ENCODE assay signal across 12 cellular contexts in genomic region chr3:46829699-46830208, GRCh38. TPM values are rescaled to one million over a fixed set of nuclear protein-coding genes. Genes with fewer than 3 reads are reported as not detected.
A peak's percentile ranks its signal among the peaks of the same experiment; 100 is the strongest.
DNase-seq lines count a peak whose midpoint lies in the region; ATAC-seq lines count a peak whose summit lies in the region.
"Had no signal": no experiment of that assay in that cellular context is flagged by ENCODE, and none has a peak within 500 bp of the region (broad histone marks: within the 10 kb centered on the region; RNA-seq: fewer than 3 reads in every experiment).

No MANE protein-coding gene starts in this region.

- H3K27me3 Mint-ChIP-seq in activated T-helper 17 cell treated with anti-CD3 and anti-CD28 coated beads, Interleukin-2, amount 50 U/mL, for 72 hours: no peaks in the 10 kb centered on the region
- H3K27me3 Mint-ChIP-seq: naive B cell had no signal

- no peak overlapping the region for H3K4me3 Mint-ChIP-seq in activated T-helper 17 cell treated with anti-CD3 and anti-CD28 coated beads, Interleukin-2, amount 50 U/mL, for 72 hours

- H3K27ac Mint-ChIP-seq in activated T-helper 17 cell treated with anti-CD3 and anti-CD28 coated beads, Interleukin-2, amount 50 U/mL, for 72 hours: no peak overlapping the region

- no peaks in the 10 kb centered on the region for H3K4me1 Mint-ChIP-seq in activated T-helper 17 cell treated with anti-CD3 and anti-CD28 coated beads, Interleukin-2, amount 50 U/mL, for 72 hours
- H3K4me1 Mint-ChIP-seq: naive B cell had no signal

- H3K36me3 Mint-ChIP-seq in activated T-helper 17 cell treated with anti-CD3 and anti-CD28 coated beads, Interleukin-2, amount 50 U/mL, for 72 hours (ENCODE audit: low read depth): no peaks in the 10 kb centered on the region
- H3K36me3 Mint-ChIP-seq: naive B cell had no signal

- peak; percentile 79 for ATAC-seq in HG02973 (IDR thresholded peaks at IDR 0.05; ENCODE audit: unreplicated experiment)
- ATAC-seq in activated T-helper 17 cell treated with anti-CD3 and anti-CD28 coated beads, Interleukin-2, amount 50 U/mL, for 72 hours (replicated peaks): peak; percentile 90

- no peaks in the 10 kb centered on the region for H3K9me3 Mint-ChIP-seq in activated T-helper 17 cell treated with anti-CD3 and anti-CD28 coated beads, Interleukin-2, amount 50 U/mL, for 72 hours
- H3K9me3 Mint-ChIP-seq: naive B cell had no signal

- DNase-seq in activated effector memory CD4-positive, alpha-beta T cell treated with anti-CD3 and anti-CD28 coated beads, Interleukin-2, amount 50 U/mL, for 16 hours: peak; percentile 68
- DNase-seq in activated effector memory CD4-positive, alpha-beta T cell treated with Interleukin-2 at 50 U/mL for 16 hours: no peak
- DNase-seq in stimulated activated CD8-positive, alpha-beta memory T cell treated with anti-CD3 and anti-CD28 coated beads, Interleukin-7, amount 100 ng/mL, for 48 hours (ENCODE audit: extremely low read depth in 1 of 2, low read depth in 1 of 2): peak; percentile 29 to 53
- DNase-seq in amniotic stem cell (lab: John Stamatoyannopoulos, UW) (no peak), SHP77 treated with DMSO at 0.1 percent for 48 hours (lab: John Stamatoyannopoulos, UW) (no peak), inferior parietal cortex (ENCODE audit: extremely low spot score) (no peak)
- DNase-seq: heart right ventricle, naive B cell, NCI-H446 treated with DMSO at 0.1 percent for 48 hours had no signal

RNA-seq across cellular contexts. Expression of gene MYL3, which starts 33.5 kb away (rescaled TPM):
- not detected for total RNA-seq in activated T-helper 17 cell treated with anti-CD3 and anti-CD28 coated beads, Interleukin-2, amount 50 U/mL, for 72 hours
- total RNA-seq: HT-29 had no signal

RNA-seq across cellular contexts. Expression of gene PTH1R, which starts 47.8 kb away (rescaled TPM):
- total RNA-seq in activated T-helper 17 cell treated with anti-CD3 and anti-CD28 coated beads, Interleukin-2, amount 50 U/mL, for 72 hours: not detected
- total RNA-seq: HT-29 had no signal

Comparison
In these comparisons a context has a peak if more than half of its experiments do, and no peak if none do; other contexts are left out.
1. DNase-seq: peak in activated effector memory CD4-positive, alpha-beta T cell treated with anti-CD3 and anti-CD28 coated beads, Interleukin-2, amount 50 U/mL, for 16 hours (single experiment) and stimulated activated CD8-positive, alpha-beta memory T cell treated with anti-CD3 and anti-CD28 coated beads, Interleukin-7, amount 100 ng/mL, for 48 hours (2 of 2); none in activated effector memory CD4-positive, alpha-beta T cell treated with Interleukin-2 at 50 U/mL for 16 hours (single experiment), amniotic stem cell (single experiment), SHP77 treated with DMSO at 0.1 percent for 48 hours (single experiment) and inferior parietal cortex (single experiment).